In the genomic region with DNA sequence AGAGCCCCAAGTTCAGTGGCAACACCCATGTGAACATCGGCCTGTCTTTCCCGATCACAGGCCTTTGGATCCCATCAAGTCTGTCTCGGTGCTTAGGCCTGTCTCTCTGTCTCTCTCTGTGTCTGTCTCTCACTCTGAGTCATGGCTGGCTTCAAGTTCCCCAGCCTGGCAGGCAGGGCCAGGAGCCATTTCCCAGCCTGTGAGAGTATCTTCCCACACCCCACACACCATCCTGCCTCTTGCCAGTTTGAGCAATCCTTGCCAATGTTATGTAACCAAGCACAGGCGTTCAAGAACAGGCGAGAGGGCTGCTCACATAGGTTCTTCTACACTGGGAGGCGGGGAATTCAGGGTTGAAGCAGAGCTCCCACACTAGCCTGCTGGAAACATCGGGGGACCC, we compare ENCODE assay signal across 1 cellular context.
TF ChIP-seq lines count a peak whose summit lies in the region.

No MANE protein-coding gene starts in this region.

TF ChIP-seq in IMR-90, 13 proteins besides CTCF, POLR2A, EP300 and RAD21:
- no peak for TF ChIP-seq MAZ (IDR thresholded peaks at IDR 0.05; ENCODE audit: borderline replicate concordance, low read depth, low read length)
- TF ChIP-seq CEBPB (IDR thresholded peaks at IDR 0.05; ENCODE audit: low read depth, low read length), result 0 out of 2 replicates have a peak, but pooled peaks have one; percentile 3
